Comparison of ENCODE assay signal across 13 cellular contexts in the genomic region with DNA sequence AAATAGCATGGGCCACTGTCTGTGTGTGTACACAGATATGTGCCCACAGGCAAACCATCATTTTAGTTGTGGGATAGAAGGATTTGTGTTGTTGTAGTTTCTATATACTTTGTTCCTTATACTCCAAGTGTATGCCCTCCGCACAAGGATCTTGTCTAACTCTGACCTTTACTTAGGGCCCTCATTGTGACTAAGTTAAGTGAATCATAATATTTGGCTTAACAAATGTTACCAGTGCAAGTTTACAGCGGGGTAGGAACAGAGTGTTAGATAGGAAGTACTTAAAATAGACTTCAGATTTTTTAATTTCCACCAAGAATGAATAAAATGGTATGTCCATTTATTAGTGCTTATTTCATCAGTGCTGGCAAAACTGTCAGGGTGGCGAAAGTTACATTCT.
"Had no signal": no experiment of that assay in that cellular context is flagged by ENCODE, and none has a peak within 500 bp of the region (broad histone marks: within the 10 kb centered on the region; RNA-seq: fewer than 3 reads in every experiment).

No MANE protein-coding gene starts in this region.

- H3K4me1 ChIP-seq: tibial nerve, vagina had no signal

- H3K27me3 ChIP-seq: esophagus squamous epithelium, tibial nerve, vagina had no signal

- H3K27me3 Mint-ChIP-seq: activated CD4-positive, alpha-beta T cell treated with anti-CD3 and anti-CD28 coated beads, Interleukin-2, amount 10 ng/mL, durations not matched to agents 7 days and 5 days had no signal

- H3K9me3 ChIP-seq: esophagus squamous epithelium, tibial nerve, vagina had no signal

- ATAC-seq: left colon had no signal

- H3K4me3 Mint-ChIP-seq: activated CD4-positive, alpha-beta T cell treated with anti-CD3 and anti-CD28 coated beads, Interleukin-2, amount 10 ng/mL, durations not matched to agents 7 days and 5 days; activated T-helper 1 cell treated with anti-CD3 and anti-CD28 coated beads, Interleukin-12 subunit alpha, Interleukin-12 subunit beta, Interleukin-2, Interleukin-4 antibody, amounts not matched to agents 30 ng/mL and 10 ng/mL and 1 ng/mL, durations not matched to agents 14 hours and 24 hours and 36 hours had no signal

- DNase-seq: activated CD4-positive, alpha-beta T cell treated with anti-CD3 and anti-CD28 coated beads, Interleukin-2, amount 10 ng/mL, durations not matched to agents 7 days and 5 days; esophagus squamous epithelium; foreskin melanocyte; head of caudate nucleus; left colon; midbrain; retina; stimulated activated CD4-positive, alpha-beta T cell treated with anti-CD3 and anti-CD28 coated beads, Interleukin-4, amount 100 ng/mL, for 4 hours; T-helper 9 cell had no signal

- H3K4me3 ChIP-seq: esophagus squamous epithelium, lung, tibial nerve, vagina had no signal

- H3K9me3 Mint-ChIP-seq: activated CD4-positive, alpha-beta T cell treated with anti-CD3 and anti-CD28 coated beads, Interleukin-2, amount 10 ng/mL, durations not matched to agents 7 days and 5 days; activated T-helper 1 cell treated with anti-CD3 and anti-CD28 coated beads, Interleukin-12 subunit alpha, Interleukin-12 subunit beta, Interleukin-2, Interleukin-4 antibody, amounts not matched to agents 30 ng/mL and 10 ng/mL and 1 ng/mL, durations not matched to agents 14 hours and 24 hours and 36 hours had no signal

- H3K36me3 ChIP-seq: esophagus squamous epithelium, tibial nerve, vagina had no signal

- H3K27ac Mint-ChIP-seq: activated CD4-positive, alpha-beta T cell treated with anti-CD3 and anti-CD28 coated beads, Interleukin-2, amount 10 ng/mL, durations not matched to agents 7 days and 5 days had no signal

- H3K27ac ChIP-seq: esophagus squamous epithelium, tibial nerve, vagina had no signal
